Comparison of ENCODE assay signal across 1 cellular context in the genomic region with DNA sequence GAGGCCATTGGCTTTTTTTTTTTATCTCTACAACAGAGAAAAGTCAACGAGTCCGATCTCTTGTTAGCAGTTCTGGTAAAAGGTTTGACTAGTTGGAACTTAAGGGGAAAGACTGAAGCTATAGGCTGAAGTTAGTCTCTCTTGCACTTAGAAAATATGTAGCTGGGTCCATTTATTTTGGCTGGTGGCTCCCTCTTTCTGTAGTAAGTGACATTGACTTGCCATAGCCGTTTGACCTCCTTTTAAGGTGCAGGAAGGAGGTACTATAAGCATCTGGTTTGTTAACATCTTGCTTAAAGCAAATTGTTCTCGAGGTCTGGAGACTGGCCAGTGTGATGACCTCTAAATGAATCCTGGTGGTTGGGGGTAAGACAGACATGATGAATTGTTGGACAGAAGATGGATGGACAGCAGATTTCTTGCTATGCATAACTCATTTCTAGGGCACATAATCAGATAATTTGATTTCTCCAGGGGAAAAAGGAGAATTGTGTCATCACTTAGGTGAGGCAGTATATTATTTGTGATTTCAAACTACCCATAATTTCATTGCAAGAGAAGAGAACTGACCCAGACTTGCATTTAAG.
TF ChIP-seq lines count a peak whose summit lies in the region.

No MANE protein-coding gene starts in this region.

TF ChIP-seq in H1, 55 proteins besides CTCF, POLR2A, EP300 and RAD21 (continued from another document):
- no peak for TF ChIP-seq CBX8 (IDR thresholded peaks at IDR 0.05; ENCODE audit: borderline replicate concordance, low read depth, low read length)
